In genomic region chr4:106496066-106496465, GRCh38 we compare ENCODE assay signal across 26 cellular contexts.
"Had no signal": no experiment of that assay in that cellular context is flagged by ENCODE, and none has a peak within 500 bp of the region (broad histone marks: within the 10 kb centered on the region; RNA-seq: fewer than 3 reads in every experiment).

No MANE protein-coding gene starts in this region.

- H3K27me3 ChIP-seq: neutrophil, right lobe of liver, suprapubic skin, transverse colon, uterus had no signal

- H3K79me2 ChIP-seq: parathyroid adenoma had no signal

- H3K4me1 ChIP-seq: lower lobe of right lung, parathyroid adenoma, right lobe of liver, suprapubic skin, transverse colon, upper lobe of right lung, uterus had no signal

- FAIRE-seq: keratinocyte had no signal

- DNase-seq: cortex of kidney; effector memory CD8-positive, alpha-beta T cell; foreskin melanocyte; left ventricle myocardium superior; lower lobe of right lung; mucosa of descending colon; naive B cell; right lobe of liver; small intestine; stimulated activated CD4-positive, alpha-beta T cell treated with anti-CD3 and anti-CD28 coated beads, Interleukin-12 subunit alpha, Interleukin-12 subunit beta, amount 100 ng/mL, for 4 hours; stimulated activated CD4-positive, alpha-beta T cell treated with anti-CD3 and anti-CD28 coated beads, Interleukin-1b, Interleukin-23, amount 100 ng/mL, for 48 hours; stimulated activated CD4-positive, alpha-beta T cell treated with anti-CD3 and anti-CD28 coated beads, Interleukin-4, amount 100 ng/mL, for 1 hour; stimulated activated CD8-positive, alpha-beta memory T cell treated with anti-CD3 and anti-CD28 coated beads, Interleukin-4, amount 100 ng/mL, for 48 hours; stimulated activated naive CD4-positive, alpha-beta T cell; stimulated activated naive CD8-positive, alpha-beta T cell treated with anti-CD3 and anti-CD28 coated beads, Interleukin-15, amount 100 ng/mL, for 72 hours; transverse colon; upper lobe of right lung; uterus had no signal

- H3K4me3 Mint-ChIP-seq: effector memory CD8-positive, alpha-beta T cell; mesothelial cell of epicardium; naive B cell; natural killer cell treated with Interleukin-12 subunit alpha and Interleukin-12 subunit beta and Interleukin-15 and Interleukin-18, amount 100 ng/mL, for 72 hours; neural crest cell; stimulated activated naive CD8-positive, alpha-beta T cell treated with anti-CD3 and anti-CD28 coated beads, Interleukin-15, amount 100 ng/mL, for 72 hours had no signal

- H3K36me3 Mint-ChIP-seq: mesothelial cell of epicardium; naive B cell; natural killer cell treated with Interleukin-12 subunit alpha and Interleukin-12 subunit beta and Interleukin-15 and Interleukin-18, amount 100 ng/mL, for 72 hours had no signal

- H3K4me3 ChIP-seq: lower lobe of right lung, mucosa of descending colon, right lobe of liver, suprapubic skin, transverse colon, upper lobe of right lung, uterus had no signal

- H3K27ac Mint-ChIP-seq: effector memory CD8-positive, alpha-beta T cell; naive B cell; natural killer cell treated with Interleukin-12 subunit alpha and Interleukin-12 subunit beta and Interleukin-15 and Interleukin-18, amount 100 ng/mL, for 72 hours; progenitor cell of endocrine pancreas; stimulated activated naive CD8-positive, alpha-beta T cell treated with anti-CD3 and anti-CD28 coated beads, Interleukin-15, amount 100 ng/mL, for 72 hours had no signal

- H3K9ac ChIP-seq: parathyroid adenoma had no signal

- ATAC-seq: effector memory CD8-positive, alpha-beta T cell; left ventricle myocardium superior; lower lobe of right lung; mucosa of descending colon; natural killer cell treated with Interleukin-12 subunit alpha and Interleukin-12 subunit beta and Interleukin-15 and Interleukin-18, amount 100 ng/mL, for 72 hours; right lobe of liver; stimulated activated naive CD8-positive, alpha-beta T cell treated with anti-CD3 and anti-CD28 coated beads, Interleukin-15, amount 100 ng/mL, for 72 hours; upper lobe of right lung had no signal

- H3K27ac ChIP-seq: lower lobe of right lung, neutrophil, parathyroid adenoma, right lobe of liver, suprapubic skin, transverse colon, upper lobe of right lung, uterus had no signal

- H3K36me3 ChIP-seq: lower lobe of right lung, neutrophil, right lobe of liver, suprapubic skin, transverse colon, upper lobe of right lung, uterus had no signal

- H2AFZ ChIP-seq: parathyroid adenoma had no signal

- H3K4me1 Mint-ChIP-seq: naive B cell; neural crest cell; stimulated activated naive CD8-positive, alpha-beta T cell treated with anti-CD3 and anti-CD28 coated beads, Interleukin-15, amount 100 ng/mL, for 72 hours had no signal

- H3K9me3 ChIP-seq: lower lobe of right lung, mucosa of descending colon, neutrophil, right lobe of liver, suprapubic skin, transverse colon, upper lobe of right lung, uterus had no signal

- H3K27me3 Mint-ChIP-seq: effector memory CD8-positive, alpha-beta T cell; naive B cell; progenitor cell of endocrine pancreas; stimulated activated naive CD8-positive, alpha-beta T cell treated with anti-CD3 and anti-CD28 coated beads, Interleukin-15, amount 100 ng/mL, for 72 hours had no signal
